Comparison of ENCODE assay signal across 1 cellular context in genomic region chr2:74834806-74835755, GRCh38.
TF ChIP-seq lines count a peak whose summit lies in the region.

No MANE protein-coding gene starts in this region.

TF ChIP-seq in HepG2, 621 proteins besides CTCF, POLR2A, EP300 and RAD21 (continued from another document and continues in another):
- TF ChIP-seq ZHX1 (CRISPR knock-in tag; IDR thresholded peaks at IDR 0.05; ENCODE audit: low read depth), result 0 out of 2 replicates have a peak, but pooled peaks have one; percentile 30
- peak; percentile 62; the same call in 1 of the 2 replicates for TF ChIP-seq HINFP (CRISPR knock-in tag; IDR thresholded peaks at IDR 0.05; ENCODE audit: low read depth)
- TF ChIP-seq ZSCAN21 (CRISPR knock-in tag; IDR thresholded peaks at IDR 0.05; ENCODE audit: borderline replicate concordance), result no peak; the same call in 1 of the 2 replicates
- TF ChIP-seq ZBTB1 (CRISPR knock-in tag; IDR thresholded peaks at IDR 0.05; ENCODE audit: borderline replicate concordance), result no peak
- no peak for TF ChIP-seq THYN1 (CRISPR knock-in tag; IDR thresholded peaks at IDR 0.05; ENCODE audit: borderline replicate concordance, low read depth)
- no peak for TF ChIP-seq ZNF562 (CRISPR knock-in tag; IDR thresholded peaks at IDR 0.05; ENCODE audit: borderline replicate concordance)
- no peak; the same call in 1 of the 2 replicates for TF ChIP-seq NAIF1 (CRISPR knock-in tag; IDR thresholded peaks at IDR 0.05; ENCODE audit: borderline replicate concordance)
- no peak for TF ChIP-seq ZNF614 (CRISPR knock-in tag; IDR thresholded peaks at IDR 0.05; ENCODE audit: borderline replicate concordance)
- 0 out of 2 replicates have a peak, but pooled peaks have one; percentile 21 for TF ChIP-seq ZNF879 (CRISPR knock-in tag; IDR thresholded peaks at IDR 0.05)
- TF ChIP-seq NCOA2 (CRISPR knock-in tag; IDR thresholded peaks at IDR 0.05), result peak; percentile 15; the same call in 1 of the 2 replicates
- TF ChIP-seq DNMT1 (CRISPR knock-in tag; IDR thresholded peaks at IDR 0.05), result peak; percentile 77
- TF ChIP-seq MAFG (CRISPR knock-in tag; IDR thresholded peaks at IDR 0.05), result 0 out of 2 replicates have a peak, but pooled peaks have one; percentile 7
- TF ChIP-seq PAX8 (CRISPR knock-in tag; IDR thresholded peaks at IDR 0.05; ENCODE audit: borderline replicate concordance), result no peak
- no peak for TF ChIP-seq FOSL2 (CRISPR knock-in tag; IDR thresholded peaks at IDR 0.05)
- TF ChIP-seq ETV5 (CRISPR knock-in tag; IDR thresholded peaks at IDR 0.05; ENCODE audit: borderline replicate concordance), result peak; percentile 78
- peak; percentile 93 for TF ChIP-seq ZNF687 (CRISPR knock-in tag; IDR thresholded peaks at IDR 0.05)
- TF ChIP-seq PLSCR1 (CRISPR knock-in tag; IDR thresholded peaks at IDR 0.05; ENCODE audit: borderline replicate concordance), result no peak
- 0 out of 2 replicates have a peak, but pooled peaks have one; percentile 13 for TF ChIP-seq LBX2 (CRISPR knock-in tag; IDR thresholded peaks at IDR 0.05; ENCODE audit: borderline replicate concordance)
- no peak; the same call in 1 of the 2 replicates for TF ChIP-seq ZNF782 (CRISPR knock-in tag; IDR thresholded peaks at IDR 0.05; ENCODE audit: borderline replicate concordance)
- TF ChIP-seq HBP1 (CRISPR knock-in tag; IDR thresholded peaks at IDR 0.05; ENCODE audit: low read depth), result no peak
- TF ChIP-seq FUBP1 (CRISPR knock-in tag; IDR thresholded peaks at IDR 0.05; ENCODE audit: borderline replicate concordance), result 0 out of 2 replicates have a peak, but pooled peaks have one; percentile 44
- no peak for TF ChIP-seq E2F5 (CRISPR knock-in tag; conservative IDR thresholded peaks at IDR 0.05)
- 0 out of 2 replicates have a peak, but pooled peaks have one; percentile 60 for TF ChIP-seq ZFP37 (CRISPR knock-in tag; IDR thresholded peaks at IDR 0.05; ENCODE audit: borderline replicate concordance)
- TF ChIP-seq ZNF160 (CRISPR knock-in tag; IDR thresholded peaks at IDR 0.05), result no peak
- TF ChIP-seq ZNF513 (CRISPR knock-in tag; conservative IDR thresholded peaks at IDR 0.05), result no peak
- TF ChIP-seq FIP1L1 (IDR thresholded peaks at IDR 0.05; ENCODE audit: borderline replicate concordance, insufficient read depth, low read depth, low read length), result no peak
- TF ChIP-seq CENPT (CRISPR knock-in tag; IDR thresholded peaks at IDR 0.05; ENCODE audit: low read depth), result no peak
- TF ChIP-seq CBX1 (IDR thresholded peaks at IDR 0.05; ENCODE audit: low read depth), result no peak
- peak; percentile 39 for TF ChIP-seq HNF4A (CRISPR knock-in tag; IDR thresholded peaks at IDR 0.05)
- TF ChIP-seq HNRNPK (IDR thresholded peaks at IDR 0.05; ENCODE audit: low read depth, low read length, poor library complexity, severe bottlenecking), result peak; percentile 69
- peak; percentile 14; the same call in 1 of the 2 replicates for TF ChIP-seq ZNF768 (CRISPR knock-in tag; IDR thresholded peaks at IDR 0.05)
- peak; percentile 47; the same call in 1 of the 2 replicates for TF ChIP-seq ZNF552 (CRISPR knock-in tag; IDR thresholded peaks at IDR 0.05; ENCODE audit: borderline replicate concordance)
- peak; percentile 80; the same call in 1 of the 2 replicates for TF ChIP-seq ZNF773 (CRISPR knock-in tag; IDR thresholded peaks at IDR 0.05; ENCODE audit: borderline replicate concordance)
- no peak for TF ChIP-seq ZNF7 (CRISPR knock-in tag; IDR thresholded peaks at IDR 0.05)
- peak; percentile 25; the same call in 1 of the 2 replicates for TF ChIP-seq ZNF770 (CRISPR knock-in tag; IDR thresholded peaks at IDR 0.05)
- TF ChIP-seq SALL2 (CRISPR knock-in tag; IDR thresholded peaks at IDR 0.05), result peak; percentile 58
- TF ChIP-seq ZNF672 (CRISPR knock-in tag; IDR thresholded peaks at IDR 0.05), result peak; percentile 60; the same call in 1 of the 2 replicates
- no peak; the same call in 1 of the 2 replicates for TF ChIP-seq ZBTB37 (CRISPR knock-in tag; IDR thresholded peaks at IDR 0.05)
- TF ChIP-seq YEATS4 (CRISPR knock-in tag; IDR thresholded peaks at IDR 0.05; ENCODE audit: borderline replicate concordance), result peak; percentile 91
- TF ChIP-seq POLR2AphosphoS5 (IDR thresholded peaks at IDR 0.05; ENCODE audit: low read depth, low read length), result peak; percentile 63
